In the genomic region with DNA sequence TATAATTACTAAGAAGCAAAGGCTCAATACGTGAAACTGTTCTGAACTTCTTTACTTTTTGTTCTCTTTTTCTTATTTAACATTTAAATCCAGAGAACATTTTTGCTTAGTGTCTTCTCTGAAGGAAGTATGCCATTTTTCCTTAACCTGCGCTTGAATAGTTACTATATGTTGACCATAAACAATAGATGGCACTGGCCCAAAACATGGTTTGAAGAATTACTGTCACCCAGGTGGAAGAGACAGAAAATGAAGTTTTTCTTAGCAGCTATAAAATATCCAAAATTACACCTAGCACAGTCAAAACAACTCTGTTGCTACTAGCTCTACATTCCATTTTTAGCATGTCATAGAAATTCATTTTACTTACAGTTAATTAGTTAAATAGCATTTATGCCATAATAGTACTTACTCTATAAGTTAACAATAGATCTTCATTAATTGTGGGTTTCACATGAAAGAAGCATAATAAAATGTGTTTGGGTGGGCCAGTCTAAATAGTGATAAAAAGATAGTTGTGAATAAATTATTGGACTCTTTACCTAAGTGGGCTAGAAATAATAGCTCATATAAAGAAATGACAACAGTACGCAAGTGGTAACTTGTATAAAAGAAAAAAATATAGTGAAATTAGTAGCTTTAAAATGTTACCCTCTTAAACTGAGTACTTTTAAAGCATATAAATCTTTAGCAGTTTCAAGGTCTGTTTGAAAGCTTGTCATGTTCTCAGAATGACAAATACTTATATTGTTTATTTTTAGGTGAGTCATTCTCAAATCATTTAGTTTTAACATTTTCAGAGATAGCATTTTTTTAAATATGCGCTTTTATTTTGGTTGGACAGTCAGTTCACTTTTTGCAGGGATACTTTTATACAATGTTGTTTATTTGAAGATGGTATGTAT, we compare ENCODE assay signal across 13 cellular contexts. TPM values are rescaled to one million over a fixed set of nuclear protein-coding genes. Genes with fewer than 3 reads are reported as not detected.
DNase-seq lines count a peak whose midpoint lies in the region; TF ChIP-seq lines count a peak whose summit lies in the region.
"Had no signal": no experiment of that assay in that cellular context is flagged by ENCODE, and none has a peak within 500 bp of the region (broad histone marks: within the 10 kb centered on the region; RNA-seq: fewer than 3 reads in every experiment).

No MANE protein-coding gene starts in this region.

- peaks cover 28% of the 10 kb centered on the region for H3K36me3 Mint-ChIP-seq in osteocyte (ENCODE audit: unreplicated experiment)
- H3K36me3 Mint-ChIP-seq in T-helper 2 cell treated with Interferon-gamma antibody and Interleukin-4, amounts not matched to agents 5 μg/mL and 100 μg/mL, for 36 hours (ENCODE audit: low read depth) = peaks cover 28% of the 10 kb centered on the region

- H3K27ac Mint-ChIP-seq in osteocyte (ENCODE audit: unreplicated experiment) = peak overlapping the region; percentile 85
- H3K27ac Mint-ChIP-seq in T-helper 2 cell treated with Interferon-gamma antibody and Interleukin-4, amounts not matched to agents 5 μg/mL and 100 μg/mL, for 36 hours = no peak overlapping the region
- H3K27ac Mint-ChIP-seq: stimulated activated naive CD8-positive, alpha-beta T cell treated with anti-CD3 and anti-CD28 coated beads, Interleukin-15, amount 100 ng/mL, for 72 hours had no signal

- H3K9me3 Mint-ChIP-seq in osteocyte (ENCODE audit: unreplicated experiment) = no peaks in the 10 kb centered on the region
- H3K9me3 Mint-ChIP-seq in T-helper 2 cell treated with Interferon-gamma antibody and Interleukin-4, amounts not matched to agents 5 μg/mL and 100 μg/mL, for 36 hours = no peaks in the 10 kb centered on the region
- H3K9me3 Mint-ChIP-seq: stimulated activated naive CD8-positive, alpha-beta T cell treated with anti-CD3 and anti-CD28 coated beads, Interleukin-15, amount 100 ng/mL, for 72 hours had no signal

- H3K27me3 Mint-ChIP-seq in osteocyte (ENCODE audit: unreplicated experiment) = no peaks in the 10 kb centered on the region
- no peaks in the 10 kb centered on the region for H3K27me3 Mint-ChIP-seq in T-helper 2 cell treated with Interferon-gamma antibody and Interleukin-4, amounts not matched to agents 5 μg/mL and 100 μg/mL, for 36 hours (ENCODE audit: low read depth)
- H3K27me3 Mint-ChIP-seq: stimulated activated naive CD8-positive, alpha-beta T cell treated with anti-CD3 and anti-CD28 coated beads, Interleukin-15, amount 100 ng/mL, for 72 hours had no signal

- no peaks in the 10 kb centered on the region; the same call in 1 of the 2 replicates for H4K20me1 ChIP-seq in OCI-LY7 (ENCODE audit: insufficient read depth, low read length)

- POLR2A ChIA-PET in OCI-LY7 (lab: Charles Lee) = no interaction called here

- H3K9me2 ChIP-seq in OCI-LY7 (ENCODE audit: insufficient read depth, low read length) = no peaks in the 10 kb centered on the region

- no peak overlapping the region for H3K27ac ChIP-seq in OCI-LY7 (ENCODE audit: low read depth, low read length, poor library complexity, severe bottlenecking)
- H3K27ac ChIP-seq: KMS-11 had no signal

- peaks cover 24% of the 10 kb centered on the region for H3K4me1 ChIP-seq in OCI-LY7 (ENCODE audit: insufficient read depth, low read length, poor library complexity, severe bottlenecking)

- intact Hi-C loops in OCI-LY7 (cut with micrococcal nuclease; ENCODE audit: unreplicated experiment) = no loop called here

- DNase-seq in ELR (ENCODE audit: low read depth) (peak; percentile 81), OCI-LY7 (ENCODE audit: low spot score) (no peak), dedifferentiated amniotic fluid mesenchymal stem cell (ENCODE audit: extremely low spot score) (peak; percentile 22), osteocyte (ENCODE audit: extremely low spot score, unreplicated experiment) (no peak), SK-N-DZ (ENCODE audit: low spot score) (no peak), T-helper 9 cell (no peak), cerebellar cortex (ENCODE audit: low spot score) (no peak)
- no peak for DNase-seq in T-helper 2 cell treated with Interferon-gamma antibody and Interleukin-4, amounts not matched to agents 5 μg/mL and 100 μg/mL, for 36 hours (ENCODE audit: low spot score)
- DNase-seq: cerebellar nuclear complex; foreskin melanocyte; stimulated activated naive CD8-positive, alpha-beta T cell treated with anti-CD3 and anti-CD28 coated beads, Interleukin-15, amount 100 ng/mL, for 72 hours; T-helper 2 cell had no signal

- no TSS peak for BruUV-seq in OCI-LY7 (replicated peaks; lab: Mats Ljungman, UMichigan)

- peak overlapping the region; percentile 37 for H3K4me3 Mint-ChIP-seq in osteocyte (ENCODE audit: unreplicated experiment)
- H3K4me3 Mint-ChIP-seq in T-helper 2 cell treated with Interferon-gamma antibody and Interleukin-4, amounts not matched to agents 5 μg/mL and 100 μg/mL, for 36 hours = no peak overlapping the region
- H3K4me3 Mint-ChIP-seq: stimulated activated naive CD8-positive, alpha-beta T cell treated with anti-CD3 and anti-CD28 coated beads, Interleukin-15, amount 100 ng/mL, for 72 hours had no signal

- H3K4me2 ChIP-seq in OCI-LY7 (ENCODE audit: low read length) = peak overlapping the region; percentile 16
- H3K4me2 ChIP-seq: KMS-11 had no signal

- peaks cover 58% of the 10 kb centered on the region for H3K4me1 Mint-ChIP-seq in osteocyte (ENCODE audit: unreplicated experiment)
- H3K4me1 Mint-ChIP-seq in T-helper 2 cell treated with Interferon-gamma antibody and Interleukin-4, amounts not matched to agents 5 μg/mL and 100 μg/mL, for 36 hours (ENCODE audit: low read depth) = peaks cover 18% of the 10 kb centered on the region

- H3K4me3 ChIP-seq in OCI-LY7 (ENCODE audit: low read depth, low read length, poor library complexity, severe bottlenecking) = no peak overlapping the region

- CTCF ChIA-PET in OCI-LY7 (lab: Charles Lee; ENCODE audit: unreplicated experiment) = no interaction called here

- TF ChIP-seq CTCF in OCI-LY7 (conservative IDR thresholded peaks at IDR 0.05; ENCODE audit: low read length) (no peak), osteocyte (IDR thresholded peaks at IDR 0.05) (no peak)

- H3K79me2 ChIP-seq in OCI-LY7 (ENCODE audit: insufficient read depth, low read depth, low read length) = peaks cover 38% of the 10 kb centered on the region

- no peaks in the 10 kb centered on the region for H3K9me3 ChIP-seq in OCI-LY7 (ENCODE audit: low read length)

- peaks cover 62% of the 10 kb centered on the region for H3K36me3 ChIP-seq in OCI-LY7 (ENCODE audit: insufficient read depth, low read length)

- no peak overlapping the region for H2AFZ ChIP-seq in OCI-LY7 (ENCODE audit: low read length)

RNA-seq across cellular contexts. Expression of a gene that starts 3.7 kb away (rescaled TPM):
- 16.6 and 17.4 TPM in 2 replicates for total RNA-seq in OCI-LY7 (2014; rRNA removed; shearing (Covaris generic))
- total RNA-seq in OCI-LY7 (2022) (18.1 and 22.6 TPM in 2 replicates), osteocyte (16.2 and 17.0 TPM in 2 replicates)
- polyA plus RNA-seq in SK-N-DZ (2014; cell fraction: cytosol; rRNA removed) = 29.2 and 34.6 TPM in 2 replicates
- polyA plus RNA-seq in SK-N-DZ (2014; cell fraction: nucleus; rRNA removed) = 40.1 and 50.4 TPM in 2 replicates

Comparison
In these comparisons a context has a peak if more than half of its experiments do, and no peak if none do; other contexts are left out.
1. DNase-seq: peak in ELR (single experiment) and dedifferentiated amniotic fluid mesenchymal stem cell (single experiment); none in OCI-LY7 (single experiment), osteocyte (single experiment), SK-N-DZ (single experiment), T-helper 2 cell treated with Interferon-gamma antibody and Interleukin-4, amounts not matched to agents 5 μg/mL and 100 μg/mL, for 36 hours (single experiment), T-helper 9 cell (single experiment) and cerebellar cortex (single experiment).